Comparison of ENCODE assay signal across 8 cellular contexts in the genomic region with DNA sequence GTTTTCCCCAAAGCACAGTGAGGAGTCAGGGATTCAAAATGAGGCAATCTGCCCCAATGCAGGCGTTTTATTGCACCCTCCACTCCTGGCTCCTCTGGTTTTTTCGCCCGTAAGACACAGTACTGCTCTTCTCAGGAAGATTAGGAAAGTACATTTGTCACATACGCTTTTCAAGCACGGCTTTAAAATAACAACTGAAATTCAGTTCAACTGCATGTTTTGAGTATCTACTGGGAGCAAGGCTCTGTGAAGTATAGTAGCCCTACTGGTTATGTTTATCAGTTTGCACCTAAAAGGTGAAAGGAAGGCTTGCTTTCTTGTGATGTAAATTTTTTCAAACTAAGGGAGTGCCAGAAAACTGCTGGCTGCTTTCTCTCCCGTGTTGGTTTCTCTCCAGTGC. TPM values are rescaled to one million over a fixed set of nuclear protein-coding genes. Genes with fewer than 3 reads are reported as not detected.
DNase-seq lines count a peak whose midpoint lies in the region; ATAC-seq and TF ChIP-seq lines count a peak whose summit lies in the region.

No MANE protein-coding gene starts in this region.

- H3K4me1 ChIP-seq in SK-N-SH (ENCODE audit: control insufficient read depth in 1 of 2, insufficient read depth in 2 of 2, low read depth in 1 of 2, low read length in 1 of 2): peaks cover 6 to 13% of the 10 kb centered on the region in 2 experiments; a peak in 3 of 4 replicates
- H3K4me1 ChIP-seq in esophagus (ENCODE audit: control insufficient read depth in 2 of 2, insufficient read depth in 2 of 2, low read length in 1 of 2): no peaks in the 10 kb centered on the region

- peak overlapping the region; percentile 89 for H3K4me3 Mint-ChIP-seq in osteocyte (ENCODE audit: unreplicated experiment)

- peaks cover 28% of the 10 kb centered on the region for H3F3A ChIP-seq in SK-N-SH (replicated peaks; ENCODE audit: insufficient read depth)

- no peaks in the 10 kb centered on the region for H3K9me3 ChIP-seq in SK-N-SH
- no peaks in the 10 kb centered on the region for H3K9me3 ChIP-seq in esophagus (ENCODE audit: control insufficient read depth in 2 of 2, insufficient read depth in 1 of 2, low read depth in 1 of 2, low read length in 1 of 2)

- no peak for TF ChIP-seq EP300 in SK-N-SH (IDR thresholded peaks at IDR 0.05; ENCODE audit: borderline replicate concordance in 1 of 2, low read depth in 1 of 2, low read length in 1 of 2)

- H3K4me3 ChIP-seq in SK-N-SH (ENCODE audit: low read depth in 2 of 2, low read length in 1 of 2) (peak overlapping the region; percentile 90 to 93), esophagus (ENCODE audit: low read depth in 1 of 2, low read length in 2 of 2) (peak overlapping the region; percentile 79 to 93)

- no peaks in the 10 kb centered on the region for H3K27me3 Mint-ChIP-seq in osteocyte (ENCODE audit: unreplicated experiment)

- ATAC-seq in SK-N-SH treated with all-trans-retinoic acid at 6 μM for 48 hours (no peak), GM19397 (IDR thresholded peaks at IDR 0.05; ENCODE audit: unreplicated experiment) (no peak), GM19395 (IDR thresholded peaks at IDR 0.05; ENCODE audit: unreplicated experiment) (no peak)

- H3K27ac Mint-ChIP-seq in osteocyte (ENCODE audit: unreplicated experiment): peak overlapping the region; percentile 92

- peaks cover 24% of the 10 kb centered on the region; the same call in 1 of the 2 replicates for H3K79me2 ChIP-seq in SK-N-SH (ENCODE audit: insufficient read depth)

- H3K36me3 ChIP-seq in SK-N-SH (replicated peaks in 1 of 2; ENCODE audit: control insufficient read depth in 1 of 2, insufficient read depth in 2 of 2, low read length in 1 of 2) (peaks cover 0 to 4% of the 10 kb centered on the region in 2 experiments), esophagus (ENCODE audit: control insufficient read depth in 2 of 2, insufficient read depth in 2 of 2, low read length in 1 of 2) (no peaks in the 10 kb centered on the region)

- POLR2A ChIA-PET in SK-N-SH (lab: Yijun Ruan, JAX): no interaction called here

- H3K4me1 Mint-ChIP-seq in osteocyte (ENCODE audit: unreplicated experiment): peaks cover 22% of the 10 kb centered on the region

- peaks cover 1% of the 10 kb centered on the region for H3K36me3 Mint-ChIP-seq in osteocyte (ENCODE audit: unreplicated experiment)

- H3K27me3 ChIP-seq in SK-N-SH (ENCODE audit: insufficient read depth) (no peaks in the 10 kb centered on the region), esophagus (ENCODE audit: control insufficient read depth in 1 of 2, insufficient read depth in 2 of 2, low read length in 2 of 2) (no peaks in the 10 kb centered on the region)

- peak overlapping the region; percentile 82 for H2AFZ ChIP-seq in SK-N-SH (ENCODE audit: low read depth)

- no peak for TF ChIP-seq RAD21 in SK-N-SH (IDR thresholded peaks at IDR 0.05; ENCODE audit: low read length)

- H3K9ac ChIP-seq in SK-N-SH: peak overlapping the region; percentile 95

- H3K9me2 ChIP-seq in SK-N-SH: no peaks in the 10 kb centered on the region

- peak overlapping the region; percentile 98 for H3K4me2 ChIP-seq in SK-N-SH

- TF ChIP-seq CTCF in SK-N-SH (IDR thresholded peaks at IDR 0.05) (no peak), osteocyte (IDR thresholded peaks at IDR 0.05) (no peak)

- peak; percentile 22 for DNase-seq in SK-N-SH
- peak; percentile 21 for DNase-seq in SK-N-DZ (ENCODE audit: low spot score)
- DNase-seq in osteocyte (ENCODE audit: extremely low spot score, unreplicated experiment): no peak
- no peak for DNase-seq in NCI-H1048 (lab: John Stamatoyannopoulos, UW)

- H3K27ac ChIP-seq in SK-N-SH (ENCODE audit: low read depth in 2 of 2, low read length in 1 of 2) (peak overlapping the region; percentile 99 to 100), esophagus (ENCODE audit: low read depth in 2 of 2, low read length in 1 of 2) (peak overlapping the region; percentile 95 to 98)

- peaks cover 7% of the 10 kb centered on the region; the same call in 1 of the 2 replicates for H4K20me1 ChIP-seq in SK-N-SH (ENCODE audit: insufficient read depth)

- CTCF ChIA-PET in SK-N-SH (lab: Yijun Ruan, JAX): interaction anchor here (0.8 to 1.7 kb wide), 2 partner anchors 205 to 257 kb away, joined by 4 read pairs; no protein-coding TSS in a partner anchor

- no peaks in the 10 kb centered on the region for H3K9me3 Mint-ChIP-seq in osteocyte (ENCODE audit: unreplicated experiment)

- WGBS in SK-N-SH (ENCODE audit: low lambda C conversion rate): 6% methylated on average over 6 of the region's 6 CpGs
- 6 to 9% methylated on average over 6 of the region's 6 CpGs for WGBS in esophagus, 2 donors

TF ChIP-seq in SK-N-SH, 30 proteins besides CTCF, POLR2A, EP300 and RAD21:
- TF ChIP-seq EZH2phosphoT487 (IDR thresholded peaks at IDR 0.05; ENCODE audit: borderline replicate concordance, low read depth): no peak
- no peak for TF ChIP-seq REST (IDR thresholded peaks at IDR 0.05; ENCODE audit: low read depth, low read length)

TF ChIP-seq in SK-N-SH treated with all-trans-retinoic acid at 6 μM for 48 hours, 23 proteins besides CTCF, POLR2A, EP300 and RAD21:
- TF ChIP-seq OSR1 (CRISPR knock-in tag; IDR thresholded peaks at IDR 0.05): no peak
- no peak for TF ChIP-seq ZC3H10 (CRISPR knock-in tag; IDR thresholded peaks at IDR 0.05)
- TF ChIP-seq CREB5 (CRISPR knock-in tag; IDR thresholded peaks at IDR 0.05; ENCODE audit: low read depth): no peak
- TF ChIP-seq ZNF8 (CRISPR knock-in tag; IDR thresholded peaks at IDR 0.05): no peak
- no peak for TF ChIP-seq ZFP3 (CRISPR knock-in tag; IDR thresholded peaks at IDR 0.05)
- no peak for TF ChIP-seq ISL1 (CRISPR knock-in tag; IDR thresholded peaks at IDR 0.05)
- TF ChIP-seq SNAI2 (CRISPR knock-in tag; IDR thresholded peaks at IDR 0.05): no peak
- no peak for TF ChIP-seq ZFP30 (CRISPR knock-in tag; IDR thresholded peaks at IDR 0.05)
- TF ChIP-seq TCF4 (CRISPR knock-in tag; IDR thresholded peaks at IDR 0.05; ENCODE audit: borderline replicate concordance): no peak
- no peak for TF ChIP-seq BACH2 (CRISPR knock-in tag; IDR thresholded peaks at IDR 0.05; ENCODE audit: borderline replicate concordance)
- TF ChIP-seq ZNF70 (CRISPR knock-in tag; IDR thresholded peaks at IDR 0.05): no peak
- no peak for TF ChIP-seq PATZ1 (CRISPR knock-in tag; IDR thresholded peaks at IDR 0.05; ENCODE audit: borderline replicate concordance)
- TF ChIP-seq ZNF565 (CRISPR knock-in tag; conservative IDR thresholded peaks at IDR 0.05; ENCODE audit: low read depth): no peak
- TF ChIP-seq GLIS3 (CRISPR knock-in tag; IDR thresholded peaks at IDR 0.05): no peak
- TF ChIP-seq, protein P1, sequence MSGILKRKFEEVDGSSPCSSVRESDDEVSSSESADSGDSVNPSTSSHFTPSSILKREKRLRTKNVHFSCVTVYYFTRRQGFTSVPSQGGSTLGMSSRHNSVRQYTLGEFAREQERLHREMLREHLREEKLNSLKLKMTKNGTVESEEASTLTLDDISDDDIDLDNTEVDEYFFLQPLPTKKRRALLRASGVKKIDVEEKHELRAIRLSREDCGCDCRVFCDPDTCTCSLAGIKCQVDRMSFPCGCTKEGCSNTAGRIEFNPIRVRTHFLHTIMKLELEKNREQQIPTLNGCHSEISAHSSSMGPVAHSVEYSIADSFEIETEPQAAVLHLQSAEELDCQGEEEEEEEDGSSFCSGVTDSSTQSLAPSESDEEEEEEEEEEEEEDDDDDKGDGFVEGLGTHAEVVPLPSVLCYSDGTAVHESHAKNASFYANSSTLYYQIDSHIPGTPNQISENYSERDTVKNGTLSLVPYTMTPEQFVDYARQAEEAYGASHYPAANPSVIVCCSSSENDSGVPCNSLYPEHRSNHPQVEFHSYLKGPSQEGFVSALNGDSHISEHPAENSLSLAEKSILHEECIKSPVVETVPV (CRISPR knock-in tag; IDR thresholded peaks at IDR 0.05): no peak
- no peak for TF ChIP-seq ESRRG (CRISPR knock-in tag; IDR thresholded peaks at IDR 0.05)

RNA-seq across cellular contexts. Expression of gene SGMS1, which starts 1.9 kb away (rescaled TPM):
- 6.3 and 7.7 TPM in 2 replicates for polyA plus RNA-seq in SK-N-SH (2012; rRNA removed)
- 7.8 TPM in 2 replicates for polyA plus RNA-seq in SK-N-SH (2012; cell fraction: cytosol; rRNA removed)
- 7.5 and 10.0 TPM in 2 replicates for polyA plus RNA-seq in SK-N-SH (2012; cell fraction: nucleus; rRNA removed)
- 7.8 and 8.0 TPM in 2 replicates for polyA plus RNA-seq in SK-N-DZ (2014; cell fraction: cytosol; rRNA removed)
- polyA plus RNA-seq in SK-N-DZ (2014; cell fraction: nucleus; rRNA removed): 5.1 and 6.7 TPM in 2 replicates
- 1 to 10 TPM; 5.4 to 7.9 TPM for polyA plus RNA-seq in esophagus
- total RNA-seq in osteocyte: 20.7 and 21.0 TPM in 2 replicates

Comparison
In these comparisons a context has a peak if more than half of its experiments do, and no peak if none do; other contexts are left out.
1. DNase-seq: peak in SK-N-SH (single experiment) and SK-N-DZ (single experiment); none in osteocyte (single experiment) and NCI-H1048 (single experiment).